34 cellular contexts compared by ENCODE assay signal in genomic region chr9:75376855-75377254, GRCh38.
"Had no signal": no experiment of that assay in that cellular context is flagged by ENCODE, and none has a peak within 500 bp of the region (broad histone marks: within the 10 kb centered on the region; RNA-seq: fewer than 3 reads in every experiment).

No MANE protein-coding gene starts in this region.

- H3K27ac ChIP-seq: brain microvascular endothelial cell, Peyer's patch, WERI-Rb-1 had no signal

- ATAC-seq: activated CD8-positive, alpha-beta memory T cell treated with anti-CD3 and anti-CD28 coated beads, Interleukin-2, amount 10 ng/mL, durations not matched to agents 7 days and 5 days; K562; PC-3 had no signal

- H3K4me1 ChIP-seq: Peyer's patch had no signal

- H3K27me3 ChIP-seq: brain microvascular endothelial cell, Peyer's patch had no signal

- FAIRE-seq: K562 had no signal

- H3K4me3 ChIP-seq: K562, Peyer's patch had no signal

- DNase-seq: activated CD4-positive, alpha-beta memory T cell treated with anti-CD3 and anti-CD28 coated beads, Interleukin-2, amount 10 ng/mL, durations not matched to agents 7 days and 5 days; activated CD4-positive, alpha-beta T cell treated with anti-CD3 and anti-CD28 coated beads for 1 hour; activated CD4-positive, alpha-beta T cell treated with anti-CD3 and anti-CD28 coated beads for 48 hours; activated CD4-positive, CD25-positive, alpha-beta regulatory T cell; activated CD8-positive, alpha-beta memory T cell treated with anti-CD3 and anti-CD28 coated beads for 24 hours; activated CD8-positive, alpha-beta memory T cell treated with anti-CD3 and anti-CD28 coated beads, Interleukin-2, amount 10 ng/mL, durations not matched to agents 7 days and 5 days; activated CD8-positive, alpha-beta memory T cell treated with anti-CD3 and anti-CD28 coated beads, Interleukin-2, amount 50 U/mL, for 48 hours; activated effector memory CD4-positive, alpha-beta T cell treated with Interleukin-2 at 50 U/mL for 16 hours; activated naive CD4-positive, alpha-beta T cell; activated naive CD4-positive, alpha-beta T cell treated with anti-CD3 and anti-CD28 coated beads, Interleukin-2, amount 50 U/mL, for 16 hours; activated naive CD8-positive, alpha-beta T cell treated with anti-CD3 and anti-CD28 coated beads for 36 hours; activated T-cell treated with anti-CD3 and anti-CD28 coated beads, Interleukin-2, amount 50 U/mL, for 48 hours; amniotic stem cell; aorta; brain microvascular endothelial cell; IMR-90; NCI-H1092 treated with DMSO at 0.1 percent for 48 hours; NCI-H1417; NCI-H146; NCI-H187; NCI-H2029 treated with DMSO at 0.1 percent for 48 hours; NCI-H2107; NCI-H2171; NCI-H510A; NCI-H526; NCI-H748 treated with DMSO at 0.1 percent for 48 hours; NK-92 treated with Interleukin-12 subunit alpha and Interleukin-12 subunit beta, amount 100 ng/mL, for 24 hours; PC-3; Peyer's patch; RPMI8226; SIG-M5; T1000; WERI-Rb-1 had no signal

- H3K36me3 ChIP-seq: brain microvascular endothelial cell, Peyer's patch, WERI-Rb-1 had no signal

- H3K9me3 ChIP-seq: Peyer's patch had no signal
